ENCODE assay signal across 13 cellular contexts in the genomic region with DNA sequence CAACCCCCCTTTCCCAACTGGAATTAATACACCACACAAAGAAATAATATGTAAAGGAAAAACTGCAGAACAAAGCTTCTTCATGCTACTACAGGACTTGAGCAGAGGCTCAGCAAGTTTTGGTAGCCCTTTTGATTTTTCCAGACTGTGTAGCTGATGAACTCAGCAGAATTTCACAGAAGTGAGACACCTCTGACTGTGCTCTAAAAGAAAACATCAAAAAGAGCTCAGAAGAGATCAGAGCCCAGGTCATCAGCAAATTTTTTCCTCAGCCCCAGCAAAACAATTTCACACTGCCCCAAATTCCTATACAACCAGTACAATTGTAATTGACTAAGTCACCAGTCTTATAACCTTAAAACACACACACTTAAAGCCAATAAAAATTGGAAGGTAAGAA. TPM values are rescaled to one million over a fixed set of nuclear protein-coding genes. Genes with fewer than 3 reads are reported as not detected.
DNase-seq lines count a peak whose midpoint lies in the region; ATAC-seq and TF ChIP-seq lines count a peak whose summit lies in the region.
"Had no signal": no experiment of that assay in that cellular context is flagged by ENCODE, and none has a peak within 500 bp of the region (broad histone marks: within the 10 kb centered on the region; RNA-seq: fewer than 3 reads in every experiment).

No MANE protein-coding gene starts in this region.

- peak; percentile 23 for DNase-seq in EH (ENCODE audit: low read depth)
- DNase-seq in choroid plexus epithelial cell (ENCODE audit: low read depth) = peak; percentile 40
- no peak for DNase-seq in neural crest cell (ENCODE audit: low read depth, low spot score)
- no peak for DNase-seq in SK-N-DZ (ENCODE audit: low spot score)
- DNase-seq in left lung = no peak
- DNase-seq: activated naive CD4-positive, alpha-beta T cell; NCI-H524; Right ventricle myocardium superior; spleen; WERI-Rb-1 had no signal

- H4K20me1 ChIP-seq in OCI-LY1 (ENCODE audit: insufficient read depth, low read length) = no peaks in the 10 kb centered on the region

- no peaks in the 10 kb centered on the region for H3K27me3 ChIP-seq in OCI-LY1 (ENCODE audit: insufficient read depth, low read length)
- no peaks in the 10 kb centered on the region for H3K27me3 ChIP-seq in left lung
- H3K27me3 ChIP-seq: spleen had no signal

- H3K9me3 ChIP-seq in OCI-LY1 (ENCODE audit: low read length) (no peaks in the 10 kb centered on the region), left lung (no peaks in the 10 kb centered on the region)
- H3K9me3 ChIP-seq: spleen had no signal

- H3K4me1 ChIP-seq in OCI-LY1 (ENCODE audit: insufficient read depth, low read length, severe bottlenecking) (no peaks in the 10 kb centered on the region), left lung (no peaks in the 10 kb centered on the region)

- peak overlapping the region; percentile 5; the same call in 1 of the 2 replicates for H3K9ac ChIP-seq in OCI-LY1 (ENCODE audit: low read length)

- intact Hi-C loops in left lung (cut with DNase I) = no loop called here

- H3K4me2 ChIP-seq in OCI-LY1 (ENCODE audit: low read length) = no peak overlapping the region

- H3K4me3 Mint-ChIP-seq in neural crest cell = no peak overlapping the region

- H3K36me3 Mint-ChIP-seq in neural crest cell (ENCODE audit: low read depth) = peaks cover 36% of the 10 kb centered on the region

- H3K4me1 Mint-ChIP-seq in neural crest cell = no peaks in the 10 kb centered on the region

- no peak overlapping the region for H2AFZ ChIP-seq in OCI-LY1 (ENCODE audit: low read length)

- peaks cover 83% of the 10 kb centered on the region for H3K36me3 ChIP-seq in OCI-LY1 (ENCODE audit: insufficient read depth, low read length)
- H3K36me3 ChIP-seq in left lung = peaks cover 0 to 99% of the 10 kb centered on the region in 2 donors

- H3K27ac ChIP-seq in OCI-LY1 (ENCODE audit: low read depth, low read length, poor library complexity, severe bottlenecking) (no peak overlapping the region), left lung (no peak overlapping the region)
- H3K27ac ChIP-seq: WERI-Rb-1 had no signal

- H3K79me2 ChIP-seq in OCI-LY1 (ENCODE audit: insufficient read depth, low read length) = no peaks in the 10 kb centered on the region

- ATAC-seq in left lung (no peak), HG03442 (IDR thresholded peaks at IDR 0.05; ENCODE audit: unreplicated experiment) (no peak), HG02642 (IDR thresholded peaks at IDR 0.05; ENCODE audit: poor library complexity, unreplicated experiment) (no peak)

- peaks cover 2% of the 10 kb centered on the region for H3K9me3 Mint-ChIP-seq in neural crest cell

- no peaks in the 10 kb centered on the region for H3F3A ChIP-seq in OCI-LY1 (ENCODE audit: insufficient read depth, low read length)

- H3K4me3 ChIP-seq in OCI-LY1 (ENCODE audit: low read depth, low read length, poor library complexity, severe bottlenecking) = no peak overlapping the region
- H3K4me3 ChIP-seq in choroid plexus epithelial cell (ENCODE audit: low read depth, low read length) = no peak overlapping the region
- no peak overlapping the region for H3K4me3 ChIP-seq in left lung
- H3K4me3 ChIP-seq: spleen had no signal

- TF ChIP-seq CTCF in OCI-LY1 (IDR thresholded peaks at IDR 0.05; ENCODE audit: low read length) (no peak), choroid plexus epithelial cell (conservative IDR thresholded peaks at IDR 0.05; ENCODE audit: low read depth, low read length) (no peak), neural crest cell (conservative IDR thresholded peaks at IDR 0.05) (no peak), left lung (IDR thresholded peaks at IDR 0.05) (no peak)

- no peaks in the 10 kb centered on the region for H3K9me2 ChIP-seq in OCI-LY1 (ENCODE audit: low read depth, low read length)

- peak overlapping the region; percentile 3 for H3K27ac Mint-ChIP-seq in neural crest cell (ENCODE audit: unreplicated experiment)

- no peaks in the 10 kb centered on the region for H3K27me3 Mint-ChIP-seq in neural crest cell (ENCODE audit: low read depth)

RNA-seq across cellular contexts. Expression of a gene that starts 38.0 kb away (rescaled TPM):
- total RNA-seq in neural crest cell = 40.3 TPM in 2 replicates
- 62.0 and 65.7 TPM in 2 replicates for polyA plus RNA-seq in SK-N-DZ (2014; cell fraction: cytosol; rRNA removed)
- polyA plus RNA-seq in SK-N-DZ (2014; cell fraction: nucleus; rRNA removed) = 59.9 and 74.4 TPM in 2 replicates
- 10 to 100 TPM; 31.6 to 34.0 TPM for total RNA-seq in left lung

RNA-seq across cellular contexts. Expression of a gene that starts 38.1 kb away (rescaled TPM):
- total RNA-seq in neural crest cell (39.0 and 41.9 TPM in 2 replicates), left lung (10 to 100 TPM; 22.6 to 26.7 TPM)
- 36.5 and 41.5 TPM in 2 replicates for polyA plus RNA-seq in SK-N-DZ (2014; cell fraction: cytosol; rRNA removed)
- 47.8 and 51.5 TPM in 2 replicates for polyA plus RNA-seq in SK-N-DZ (2014; cell fraction: nucleus; rRNA removed)

Comparison
In these comparisons a context has a peak if more than half of its experiments do, and no peak if none do; other contexts are left out.
1. DNase-seq: peak in EH (single experiment) and choroid plexus epithelial cell (single experiment); none in neural crest cell (single experiment), SK-N-DZ (single experiment) and left lung (0 of 2).